12 cellular contexts compared by ENCODE assay signal in the genomic region with DNA sequence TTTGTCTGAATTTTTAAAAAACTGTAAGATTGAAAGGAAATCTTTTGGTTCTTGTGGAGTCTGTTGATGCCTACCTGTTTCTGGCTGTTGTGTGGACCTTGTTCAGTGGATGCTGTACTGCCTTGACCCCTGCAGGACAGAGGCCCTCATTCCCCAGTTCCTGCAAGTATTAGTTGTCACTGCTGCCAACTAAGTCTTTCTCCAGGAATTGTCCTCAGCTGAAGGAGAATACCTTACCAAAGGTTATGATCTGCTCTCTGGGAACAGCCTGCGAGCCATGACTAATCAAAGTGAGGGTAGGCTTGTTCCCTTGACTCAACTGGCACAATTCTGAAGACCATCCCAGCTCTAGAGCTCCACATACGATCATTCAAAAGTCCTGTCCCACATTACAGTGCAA.
DNase-seq lines count a peak whose midpoint lies in the region; ATAC-seq, FAIRE-seq and TF ChIP-seq lines count a peak whose summit lies in the region.
"Had no signal": no experiment of that assay in that cellular context is flagged by ENCODE, and none has a peak within 500 bp of the region (broad histone marks: within the 10 kb centered on the region; RNA-seq: fewer than 3 reads in every experiment).

No MANE protein-coding gene starts in this region.

- no peak for TF ChIP-seq EP300 in GM12878 (IDR thresholded peaks at IDR 0.05; ENCODE audit: borderline replicate concordance in 1 of 2, control insufficient read depth in 1 of 2, low read depth in 2 of 2, low read length in 2 of 2)
- TF ChIP-seq EP300 in tibial nerve (IDR thresholded peaks at IDR 0.05) = no peak

- no peaks in the 10 kb centered on the region for H3K4me1 ChIP-seq in GM12878 (ENCODE audit: control insufficient read depth, insufficient read depth, low read length)
- no peaks in the 10 kb centered on the region for H3K4me1 ChIP-seq in iPS DF 6.9 (ENCODE audit: control insufficient read depth, insufficient read depth, low read length)
- no peaks in the 10 kb centered on the region for H3K4me1 ChIP-seq in tibial nerve
- H3K4me1 ChIP-seq: gastrocnemius medialis had no signal

- DNase-seq in LHCN-M2 (ENCODE audit: low read depth) = peak; percentile 51
- no peak for DNase-seq in GM12878 (ENCODE audit: low read depth, low spot score)
- peak; percentile 5 for DNase-seq in iPS DF 6.9 (ENCODE audit: low read depth, low spot score)
- DNase-seq in type B pancreatic cell (ENCODE audit: extremely low spot score, unreplicated experiment) = no peak
- DNase-seq in tibial nerve (ENCODE audit: low spot score in 2 of 2) = no peak
- no peak for DNase-seq in globus pallidus (ENCODE audit: low spot score)
- no peak for DNase-seq in H4 (ENCODE audit: low spot score)
- DNase-seq: activated CD4-positive, alpha-beta T cell treated with anti-CD3 and anti-CD28 coated beads, Interleukin-2, amount 50 U/mL, for 1 hour; gastrocnemius medialis; NCI-H146; T-cell had no signal

- CTCF ChIA-PET in GM12878 (lab: Yijun Ruan, JAX) = no interaction called here

- no peaks in the 10 kb centered on the region for H3K79me2 ChIP-seq in GM12878 (ENCODE audit: control insufficient read depth, insufficient read depth, low read length)

- H3K27ac Mint-ChIP-seq in type B pancreatic cell = no peak overlapping the region
- H3K27ac Mint-ChIP-seq: T-cell had no signal

- no peak overlapping the region for H3K4me2 ChIP-seq in GM12878 (ENCODE audit: control insufficient read depth, insufficient read depth)

- no peaks in the 10 kb centered on the region for H4K20me1 ChIP-seq in GM12878 (ENCODE audit: control insufficient read depth, insufficient read depth)

- H2AFZ ChIP-seq in GM12878 (ENCODE audit: control insufficient read depth, low read depth, low read length) = no peak overlapping the region

- no peaks in the 10 kb centered on the region for H3K36me3 Mint-ChIP-seq in type B pancreatic cell
- H3K36me3 Mint-ChIP-seq: T-cell had no signal

- H3K4me3 ChIP-seq in GM12878 = no peak overlapping the region
- no peak overlapping the region for H3K4me3 ChIP-seq in iPS DF 6.9 (ENCODE audit: low read length)
- H3K4me3 ChIP-seq in tibial nerve = no peak overlapping the region
- H3K4me3 ChIP-seq: gastrocnemius medialis, prostate gland had no signal

- H3K27me3 ChIP-seq in GM12878 (replicated peaks in 1 of 2; ENCODE audit: control insufficient read depth in 2 of 2, insufficient read depth in 2 of 2, low read length in 1 of 2) (no peaks in the 10 kb centered on the region), iPS DF 6.9 (ENCODE audit: control insufficient read depth, insufficient read depth, low read length) (no peaks in the 10 kb centered on the region), tibial nerve (no peaks in the 10 kb centered on the region)
- H3K27me3 ChIP-seq: gastrocnemius medialis had no signal

- H3K4me3 Mint-ChIP-seq in type B pancreatic cell = no peak overlapping the region
- H3K4me3 Mint-ChIP-seq: T-cell had no signal

- WGBS in GM12878 (ENCODE audit: insufficient coverage, insufficient replicate concordance, low lambda C conversion rate, missing lambda C conversion rate) = 19% methylated on average over 2 of the region's 2 CpGs
- no CpG with 5 or more reads among the region's 2 CpGs for WGBS in iPS DF 6.9 (ENCODE audit: insufficient coverage, insufficient read length)
- WGBS in tibial nerve, 2 donors = 79 to 85% methylated on average over 2 of the region's 2 CpGs

- intact Hi-C loops in GM12878 (cut with micrococcal nuclease; ENCODE audit: unreplicated experiment) = no loop called here

- H3K36me3 ChIP-seq in GM12878 (ENCODE audit: control insufficient read depth in 2 of 2, insufficient read depth in 2 of 2, low read length in 1 of 2) (no peaks in the 10 kb centered on the region), iPS DF 6.9 (ENCODE audit: control insufficient read depth, insufficient read depth, low read length) (no peaks in the 10 kb centered on the region), tibial nerve (no peaks in the 10 kb centered on the region)
- H3K36me3 ChIP-seq: gastrocnemius medialis, prostate gland had no signal

- ATAC-seq in GM12878 = 0 out of 3 replicates have a peak, but pooled peaks have one; percentile 30
- ATAC-seq: gastrocnemius medialis, T-cell had no signal

- no peaks in the 10 kb centered on the region for H3K4me1 Mint-ChIP-seq in type B pancreatic cell (ENCODE audit: unreplicated experiment)
- H3K4me1 Mint-ChIP-seq: T-cell had no signal

- H3K27me3 Mint-ChIP-seq in type B pancreatic cell = no peaks in the 10 kb centered on the region

- no peaks in the 10 kb centered on the region for H3K9me3 Mint-ChIP-seq in type B pancreatic cell
- H3K9me3 Mint-ChIP-seq: T-cell had no signal

- in situ Hi-C loops in GM12878 (cut with MboI) = no loop called here

- POLR2A ChIA-PET in GM12878 (lab: Charles Lee) = no interaction called here

- H3K27ac ChIP-seq in GM12878 (ENCODE audit: control insufficient read depth, insufficient read depth) (no peak overlapping the region), iPS DF 6.9 (ENCODE audit: low read length) (no peak overlapping the region), tibial nerve (no peak overlapping the region)
- H3K27ac ChIP-seq: gastrocnemius medialis, prostate gland had no signal

- H3K9me3 ChIP-seq in GM12878 (replicated peaks; ENCODE audit: control insufficient read depth, insufficient read depth, low read length) (no peaks in the 10 kb centered on the region), iPS DF 6.9 (ENCODE audit: control insufficient read depth, insufficient read depth, low read length) (no peaks in the 10 kb centered on the region), tibial nerve (no peaks in the 10 kb centered on the region)
- H3K9me3 ChIP-seq: gastrocnemius medialis, prostate gland had no signal

- RAD21 ChIA-PET in GM12878 (lab: Charles Lee; ENCODE audit: unreplicated experiment) = no interaction called here

- no peak overlapping the region for H3K9ac ChIP-seq in GM12878 (ENCODE audit: control insufficient read depth, insufficient read depth, low read length)

- TF ChIP-seq POLR2A in GM12878 (IDR thresholded peaks at IDR 0.05; ENCODE audit: low read depth, low read length) (no peak), tibial nerve (IDR thresholded peaks at IDR 0.05) (no peak)

- no peak for TF ChIP-seq RAD21 in GM12878 (IDR thresholded peaks at IDR 0.05; ENCODE audit: insufficient read depth, low read depth, low read length)

- TF ChIP-seq CTCF in GM12878 (IDR thresholded peaks at IDR 0.05 in 2 of 3, conservative IDR thresholded peaks at IDR 0.05 in 1 of 3; ENCODE audit: control insufficient read depth in 2 of 3, extremely low read depth in 1 of 3, insufficient read depth in 1 of 3, low read depth in 3 of 3, low read length in 3 of 3) (no peak; a peak in 1 of 6 replicates), type B pancreatic cell (conservative IDR thresholded peaks at IDR 0.05) (peak; percentile 34), tibial nerve (IDR thresholded peaks at IDR 0.05) (no peak)

- FAIRE-seq in GM12878 (lab: Jason Lieb, UNC) = no peak

- BruUV-seq in GM12878 (replicated peaks; lab: Mats Ljungman, UMichigan) = no TSS peak

- SMC1A ChIA-PET in GM12878 (lab: Charles Lee; ENCODE audit: uncharacterized antibody, unreplicated experiment) = no interaction called here

TF ChIP-seq in GM12878, 131 proteins besides CTCF, POLR2A, EP300 and RAD21:
- TF ChIP-seq GABPA (IDR thresholded peaks at IDR 0.05; ENCODE audit: low read depth) (no peak), MYC (IDR thresholded peaks at IDR 0.05; ENCODE audit: insufficient read depth, insufficient read length, insufficient replicate concordance, low read length, severe bottlenecking) (no peak), SMC3 (IDR thresholded peaks at IDR 0.05; ENCODE audit: borderline replicate concordance, low read length) (no peak), KLF5 (IDR thresholded peaks at IDR 0.05; ENCODE audit: partially characterized antibody) (no peak)

Comparison
In these comparisons a context has a peak if more than half of its experiments do, and no peak if none do; other contexts are left out.
1. DNase-seq: peak in LHCN-M2 (single experiment) and iPS DF 6.9 (single experiment); none in GM12878 (single experiment), type B pancreatic cell (single experiment), tibial nerve (0 of 2), globus pallidus (single experiment) and H4 (single experiment).